Comparison of ENCODE assay signal across 26 cellular contexts in genomic region chr6:71892641-71893040, GRCh38. TPM values are rescaled to one million over a fixed set of nuclear protein-coding genes. Genes with fewer than 3 reads are reported as not detected.
DNase-seq lines count a peak whose midpoint lies in the region; ATAC-seq lines count a peak whose summit lies in the region.
"Had no signal": no experiment of that assay in that cellular context is flagged by ENCODE, and none has a peak within 500 bp of the region (broad histone marks: within the 10 kb centered on the region; RNA-seq: fewer than 3 reads in every experiment).

No MANE protein-coding gene starts in this region.

- DNase-seq in G401 (ENCODE audit: low spot score), result peak; percentile 62
- DNase-seq in cerebellar cortex (ENCODE audit: low spot score), result peak; percentile 57
- no peak for DNase-seq in NCI-H2196 (lab: John Stamatoyannopoulos, UW; ENCODE audit: unreplicated experiment)
- DNase-seq: 8988T; ACHN; AML-193; BE2C; Caco-2; Calu3; CD4-positive, alpha-beta memory T cell; CD4-positive, alpha-beta T cell; CD4-positive, CD25-positive, alpha-beta regulatory T cell; CD8-positive, alpha-beta memory T cell; CD8-positive, alpha-beta T cell; COR-L47; DMS 273 treated with DMSO at 0.1 percent for 48 hours; DMS153; DMS53; DMS79; DMS79 treated with DMSO at 0.1 percent for 48 hours; DND-41; EL had no signal

- in situ Hi-C loops in G401 (cut with HindIII; ENCODE audit: low sequenced_read_pairs), result no loop called here

- ATAC-seq in GM21447 (IDR thresholded peaks at IDR 0.05; ENCODE audit: unreplicated experiment), result no peak
- ATAC-seq: A549; CD8-positive, alpha-beta T cell had no signal

RNA-seq across cellular contexts. Expression of gene RIMS1, which starts 6.3 kb away (rescaled TPM):
- total RNA-seq in G401 (2014; rRNA removed; shearing (Covaris generic)), result not detected in 2 replicates
- total RNA-seq: A172; B cell; CD4-positive, alpha-beta memory T cell; CD4-positive, alpha-beta T cell; CD4-positive, CD25-positive, alpha-beta regulatory T cell; CD8-positive, alpha-beta memory T cell; CD8-positive, alpha-beta T cell had no signal
